In the genomic region with DNA sequence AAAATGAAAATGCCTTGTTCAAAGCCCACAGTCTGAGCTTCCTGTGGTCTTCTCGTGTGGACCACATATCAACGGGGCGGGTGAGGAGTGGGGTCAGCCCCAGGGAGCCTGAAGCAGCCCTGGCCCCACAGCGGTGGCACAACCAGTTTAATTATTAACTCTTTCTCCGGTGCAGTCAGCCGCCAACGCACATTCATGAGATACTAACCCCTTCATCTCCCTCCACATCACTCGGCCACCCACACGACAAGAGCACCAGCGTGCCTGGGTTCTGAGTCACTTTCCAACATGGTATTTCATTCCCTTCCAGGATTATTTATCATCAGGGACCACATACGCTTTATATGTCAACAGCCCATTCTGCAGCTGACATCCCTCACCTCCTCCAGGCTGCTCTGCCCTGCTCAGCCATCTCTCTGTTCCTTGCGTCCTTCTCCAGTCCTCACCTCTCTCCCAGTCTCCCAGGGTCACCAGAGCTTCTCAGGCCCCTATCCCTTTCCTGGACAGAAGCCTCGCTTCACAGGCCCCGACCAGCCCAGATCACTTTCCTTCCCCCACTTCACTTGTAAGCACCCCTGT, we compare ENCODE assay signal across 10 cellular contexts. TPM values are rescaled to one million over a fixed set of nuclear protein-coding genes. Genes with fewer than 3 reads are reported as not detected.
DNase-seq lines count a peak whose midpoint lies in the region; FAIRE-seq lines count a peak whose summit lies in the region.
"Had no signal": no experiment of that assay in that cellular context is flagged by ENCODE, and none has a peak within 500 bp of the region (broad histone marks: within the 10 kb centered on the region; RNA-seq: fewer than 3 reads in every experiment).

No MANE protein-coding gene starts in this region.

- H3K27ac ChIP-seq in SJCRH30, result no peak overlapping the region
- H3K27ac ChIP-seq in small intestine (ENCODE audit: low read depth in 1 of 2, low read length in 1 of 2), result no peak overlapping the region

- H3K27me3 ChIP-seq in SJCRH30 (peaks cover 5% of the 10 kb centered on the region; the same call in 1 of the 2 replicates), small intestine (ENCODE audit: control insufficient read depth in 2 of 2, insufficient read depth in 2 of 2, low read length in 2 of 2) (no peaks in the 10 kb centered on the region)

- DNase-seq in GM18507 (ENCODE audit: extremely low spot score, insufficient read length, low read depth) (no peak), SJCRH30 (peak; percentile 30 to 36), glomerular visceral epithelial cell (ENCODE audit: extremely low spot score) (peak; percentile 97), small intestine (peak; percentile 30), medulla oblongata (ENCODE audit: extremely low spot score) (no peak), NCI-H446 treated with DMSO at 0.1 percent for 48 hours (lab: John Stamatoyannopoulos, UW) (no peak), UCSD-AML1 (lab: John Stamatoyannopoulos, UW; ENCODE audit: unreplicated experiment) (no peak)
- DNase-seq: NCI-H1092 treated with DMSO at 0.1 percent for 48 hours had no signal

- no peaks in the 10 kb centered on the region for H3K9me3 ChIP-seq in SJCRH30 (replicated peaks)
- no peaks in the 10 kb centered on the region for H3K9me3 ChIP-seq in small intestine (ENCODE audit: control insufficient read depth, low read depth)

- H3K4me1 ChIP-seq in SJCRH30, result peaks cover 4% of the 10 kb centered on the region; the same call in 1 of the 2 replicates
- H3K4me1 ChIP-seq in small intestine (ENCODE audit: control insufficient read depth in 2 of 2, insufficient read depth in 1 of 2, low read depth in 1 of 2, low read length in 1 of 2), result no peaks in the 10 kb centered on the region

- WGBS in small intestine, 3 donors, result 19 to 58% (median 30%) methylated on average over 14 of the region's 14 CpGs

- H3K4me3 ChIP-seq in SJCRH30, result no peak overlapping the region
- H3K4me3 ChIP-seq in small intestine (ENCODE audit: low read depth in 1 of 2, low read length in 2 of 2), result no peak overlapping the region

- H3K36me3 ChIP-seq in SJCRH30 (no peaks in the 10 kb centered on the region), small intestine (ENCODE audit: control insufficient read depth in 2 of 2, insufficient read depth in 2 of 2, low read length in 2 of 2) (no peaks in the 10 kb centered on the region)

- FAIRE-seq in GM18507 (lab: Jason Lieb, UNC) (peak; percentile 75), small intestine (lab: Jason Lieb, UNC) (no peak)
- FAIRE-seq: endothelial cell of umbilical vein, GM12891 had no signal

RNA-seq across cellular contexts. Expression of gene ID2, which starts 48.0 kb away (rescaled TPM):
- 15.8 and 17.6 TPM in 2 replicates for total RNA-seq in SJCRH30 (2014; rRNA removed; shearing (Covaris generic))
- polyA plus RNA-seq in small intestine, result 100 to 1,000 TPM in 2 of 3 donors, 10 to 100 TPM in 1; 70.2 to 178 (median 116) TPM

Comparison
In these comparisons a context has a peak if more than half of its experiments do, and no peak if none do; other contexts are left out.
1. DNase-seq: peak in SJCRH30 (2 of 2), glomerular visceral epithelial cell (single experiment) and small intestine (single experiment); none in GM18507 (single experiment), medulla oblongata (single experiment), NCI-H446 treated with DMSO at 0.1 percent for 48 hours (single experiment) and UCSD-AML1 (single experiment).